In genomic region chr2:40103163-40103562, GRCh38 we compare ENCODE assay signal across 14 cellular contexts.
A peak's percentile ranks its signal among the peaks of the same experiment; 100 is the strongest.
DNase-seq lines count a peak whose midpoint lies in the region; ATAC-seq and TF ChIP-seq lines count a peak whose summit lies in the region.
"Had no signal": no experiment of that assay in that cellular context is flagged by ENCODE, and none has a peak within 500 bp of the region (broad histone marks: within the 10 kb centered on the region; RNA-seq: fewer than 3 reads in every experiment).

No MANE protein-coding gene starts in this region.

- TF ChIP-seq POLR2A in sigmoid colon (IDR thresholded peaks at IDR 0.05), result no peak

- H3K9me3 Mint-ChIP-seq in endodermal cell, result no peaks in the 10 kb centered on the region
- no peaks in the 10 kb centered on the region for H3K9me3 Mint-ChIP-seq in T-helper 2 cell treated with Interferon-gamma antibody and Interleukin-4, amounts not matched to agents 5 μg/mL and 100 μg/mL, for 36 hours
- H3K9me3 Mint-ChIP-seq: effector memory CD8-positive, alpha-beta T cell; type B pancreatic cell had no signal

- intact Hi-C loops in sigmoid colon (cut with DNase I), result no loop called here

- no peak overlapping the region for H3K4me3 ChIP-seq in RWPE2 (ENCODE audit: severe bottlenecking)
- no peak overlapping the region for H3K4me3 ChIP-seq in sigmoid colon
- no peak overlapping the region for H3K4me3 ChIP-seq in endodermal cell (ENCODE audit: low read length)
- H3K4me3 ChIP-seq: A549, adrenal gland had no signal

- no peaks in the 10 kb centered on the region for H3K27me3 Mint-ChIP-seq in endodermal cell (ENCODE audit: insufficient read depth)
- H3K27me3 Mint-ChIP-seq in T-helper 2 cell treated with Interferon-gamma antibody and Interleukin-4, amounts not matched to agents 5 μg/mL and 100 μg/mL, for 36 hours (ENCODE audit: low read depth), result peaks cover 3% of the 10 kb centered on the region
- H3K27me3 Mint-ChIP-seq: effector memory CD8-positive, alpha-beta T cell; type B pancreatic cell had no signal

- H3K4me3 Mint-ChIP-seq in endodermal cell, result no peak overlapping the region
- H3K4me3 Mint-ChIP-seq in T-helper 2 cell treated with Interferon-gamma antibody and Interleukin-4, amounts not matched to agents 5 μg/mL and 100 μg/mL, for 36 hours, result no peak overlapping the region
- H3K4me3 Mint-ChIP-seq: effector memory CD8-positive, alpha-beta T cell; type B pancreatic cell had no signal

- WGBS in sigmoid colon, 2 donors, result 83 to 84% methylated on average over 3 of the region's 3 CpGs
- WGBS in endodermal cell (ENCODE audit: insufficient coverage in 1 of 2, insufficient read length in 1 of 2), 2 experiments, result 76% methylated on average over 3 of the region's 3 CpGs; no CpG with 5 or more reads in 1 of the 2 experiments

- no peak overlapping the region for H3K9ac ChIP-seq in endodermal cell (ENCODE audit: extremely low read depth, low read length, poor library complexity, severe bottlenecking)

- H3K36me3 Mint-ChIP-seq in endodermal cell (ENCODE audit: low read depth), result no peaks in the 10 kb centered on the region
- H3K36me3 Mint-ChIP-seq in T-helper 2 cell treated with Interferon-gamma antibody and Interleukin-4, amounts not matched to agents 5 μg/mL and 100 μg/mL, for 36 hours (ENCODE audit: low read depth), result peaks cover 2% of the 10 kb centered on the region
- H3K36me3 Mint-ChIP-seq: type B pancreatic cell had no signal

- DNase-seq in NCI-H82 (lab: John Stamatoyannopoulos, UW), result peak; percentile 11
- no peak for DNase-seq in NCI-H82 treated with DMSO at 0.1 percent for 48 hours (lab: John Stamatoyannopoulos, UW; ENCODE audit: unreplicated experiment)
- no peak for DNase-seq in RWPE2 (ENCODE audit: low spot score)
- DNase-seq in fibroblast of peridontal ligament (ENCODE audit: extremely low read depth), result peak; percentile 90
- no peak for DNase-seq in sigmoid colon
- DNase-seq in endodermal cell, result no peak
- DNase-seq in T-helper 2 cell treated with Interferon-gamma antibody and Interleukin-4, amounts not matched to agents 5 μg/mL and 100 μg/mL, for 36 hours (ENCODE audit: low spot score), result no peak
- no peak for DNase-seq in GOT3 (lab: John Stamatoyannopoulos, UW)
- DNase-seq: activated CD8-positive, alpha-beta memory T cell treated with anti-CD3 and anti-CD28 coated beads, Interleukin-2, amount 50 U/mL, for 4 hours; adrenal gland; DMS53; effector memory CD8-positive, alpha-beta T cell had no signal

- H3K4me1 Mint-ChIP-seq in endodermal cell, result peaks cover 44% of the 10 kb centered on the region
- peaks cover 8% of the 10 kb centered on the region for H3K4me1 Mint-ChIP-seq in T-helper 2 cell treated with Interferon-gamma antibody and Interleukin-4, amounts not matched to agents 5 μg/mL and 100 μg/mL, for 36 hours (ENCODE audit: low read depth)

- peak overlapping the region; percentile 71 for H3K27ac ChIP-seq in RWPE2 (ENCODE audit: poor library complexity, severe bottlenecking)
- peak overlapping the region in 3 of 4 donors; percentile 12 to 62 (median 60) for H3K27ac ChIP-seq in sigmoid colon
- H3K27ac ChIP-seq in endodermal cell (ENCODE audit: low read depth, low read length), result no peak overlapping the region
- H3K27ac ChIP-seq: A549, adrenal gland had no signal

- TF ChIP-seq CTCF in RWPE2 (IDR thresholded peaks at IDR 0.05; ENCODE audit: poor library complexity, severe bottlenecking) (no peak), sigmoid colon (IDR thresholded peaks at IDR 0.05) (no peak), endodermal cell (conservative IDR thresholded peaks at IDR 0.05) (no peak)

- no peaks in the 10 kb centered on the region for H3K27me3 ChIP-seq in RWPE2 (ENCODE audit: insufficient read depth, poor library complexity, severe bottlenecking)
- no peaks in the 10 kb centered on the region for H3K27me3 ChIP-seq in sigmoid colon
- H3K27me3 ChIP-seq in endodermal cell (ENCODE audit: control insufficient read depth, insufficient read depth, low read length, poor library complexity, severe bottlenecking), result no peaks in the 10 kb centered on the region
- H3K27me3 ChIP-seq: adrenal gland had no signal

- H3K27ac Mint-ChIP-seq in endodermal cell, result no peak overlapping the region
- H3K27ac Mint-ChIP-seq in T-helper 2 cell treated with Interferon-gamma antibody and Interleukin-4, amounts not matched to agents 5 μg/mL and 100 μg/mL, for 36 hours, result no peak overlapping the region
- H3K27ac Mint-ChIP-seq: effector memory CD8-positive, alpha-beta T cell; type B pancreatic cell had no signal

- H3K9me3 ChIP-seq in RWPE2 (ENCODE audit: severe bottlenecking) (no peaks in the 10 kb centered on the region), sigmoid colon (no peaks in the 10 kb centered on the region), endodermal cell (ENCODE audit: control insufficient read depth, low read length) (no peaks in the 10 kb centered on the region)
- H3K9me3 ChIP-seq: A549, adrenal gland had no signal

- ATAC-seq in RWPE2 (ENCODE audit: low read depth), result peak; percentile 61
- ATAC-seq: A549; effector memory CD8-positive, alpha-beta T cell had no signal

- TF ChIP-seq EP300 in sigmoid colon (IDR thresholded peaks at IDR 0.05), result no peak

- H3K36me3 ChIP-seq in RWPE2 (ENCODE audit: low read depth) (no peaks in the 10 kb centered on the region), sigmoid colon (no peaks in the 10 kb centered on the region), endodermal cell (ENCODE audit: control insufficient read depth, insufficient read depth, low read length) (no peaks in the 10 kb centered on the region)
- H3K36me3 ChIP-seq: adrenal gland had no signal

- H3K4me1 ChIP-seq in RWPE2 (ENCODE audit: insufficient read depth, poor library complexity, severe bottlenecking) (peaks cover 24% of the 10 kb centered on the region), sigmoid colon (peaks cover 0 to 40% (median 27%) of the 10 kb centered on the region in 4 donors), endodermal cell (ENCODE audit: control insufficient read depth, insufficient read depth, low read length) (peaks cover 9% of the 10 kb centered on the region)
- H3K4me1 ChIP-seq: A549, adrenal gland had no signal

Comparison
In these comparisons a context has a peak if more than half of its experiments do, and no peak if none do; other contexts are left out.
1. DNase-seq: peak in NCI-H82 (single experiment) and fibroblast of peridontal ligament (single experiment); none in NCI-H82 treated with DMSO at 0.1 percent for 48 hours (single experiment), RWPE2 (single experiment), sigmoid colon (single experiment), endodermal cell (single experiment), T-helper 2 cell treated with Interferon-gamma antibody and Interleukin-4, amounts not matched to agents 5 μg/mL and 100 μg/mL, for 36 hours (single experiment) and GOT3 (single experiment).